In genomic region chr10:107616463-107617131, GRCh38 we compare ENCODE assay signal across 1 cellular context.
TF ChIP-seq lines count a peak whose summit lies in the region.

No MANE protein-coding gene starts in this region.

TF ChIP-seq in HepG2, 621 proteins besides CTCF, POLR2A, EP300 and RAD21 (continued from another document):
- TF ChIP-seq ZBTB49 (CRISPR knock-in tag; IDR thresholded peaks at IDR 0.05; ENCODE audit: borderline replicate concordance), result no peak
- no peak for TF ChIP-seq SUZ12 (IDR thresholded peaks at IDR 0.05; ENCODE audit: low read depth, low read length)
- TF ChIP-seq HNRNPUL1 (IDR thresholded peaks at IDR 0.05; ENCODE audit: low read depth, low read length), result no peak
TF ChIP-seq in HepG2: peak in this region for 2.
